ENCODE assay signal across 8 cellular contexts in genomic region chr3:112519424-112520001, GRCh38. TPM values are rescaled to one million over a fixed set of nuclear protein-coding genes. Genes with fewer than 3 reads are reported as not detected.
DNase-seq lines count a peak whose midpoint lies in the region; ATAC-seq, FAIRE-seq and TF ChIP-seq lines count a peak whose summit lies in the region.

No MANE protein-coding gene starts in this region.

- FAIRE-seq in GM18507 (lab: Jason Lieb, UNC), result peak; percentile 93

- H2AFZ ChIP-seq in osteoblast (ENCODE audit: low read length), result no peak overlapping the region

- POLR2A ChIA-PET in BJ (lab: Charles Lee), result no interaction called here

- ATAC-seq in HG03280 (IDR thresholded peaks at IDR 0.05; ENCODE audit: unreplicated experiment), result peak; percentile 54

- CTCF ChIA-PET in BJ (lab: Yijun Ruan, JAX), result interaction anchor here (0.7 to 5.1 kb wide), 16 partner anchors 12 to 414 kb away, joined by 3 to 36 read pairs (median 4); partner anchors contain the start of genes CD200 and SLC9C1

- H3K36me3 ChIP-seq in BJ (ENCODE audit: control insufficient read depth, insufficient read depth, low read length), result no peaks in the 10 kb centered on the region; the same call in 1 of the 2 replicates
- H3K36me3 ChIP-seq in WERI-Rb-1, result no peaks in the 10 kb centered on the region
- H3K36me3 ChIP-seq in osteoblast (ENCODE audit: insufficient read depth, low read length), result no peaks in the 10 kb centered on the region

- no peak overlapping the region for H3K4me2 ChIP-seq in osteoblast (ENCODE audit: insufficient read depth, low read length)

- H3K4me3 ChIP-seq in BJ (ENCODE audit: low read depth, low read length) (no peak overlapping the region), WERI-Rb-1 (ENCODE audit: low read depth, low read length) (no peak overlapping the region), foreskin fibroblast (ENCODE audit: low read depth in 1 of 2, low read length in 2 of 2) (no peak overlapping the region), osteoblast (ENCODE audit: insufficient read depth, low read length) (no peak overlapping the region)

- H3K79me2 ChIP-seq in osteoblast (ENCODE audit: insufficient read depth, low read length), result no peaks in the 10 kb centered on the region

- H3K27me3 ChIP-seq in BJ (ENCODE audit: control insufficient read depth, insufficient read depth, low read length), result no peaks in the 10 kb centered on the region
- H3K27me3 ChIP-seq in WERI-Rb-1 (ENCODE audit: insufficient read depth, low read depth, severe bottlenecking), result no peaks in the 10 kb centered on the region
- no peaks in the 10 kb centered on the region for H3K27me3 ChIP-seq in osteoblast (ENCODE audit: insufficient read depth, low read length)

- H4K20me1 ChIP-seq in osteoblast (ENCODE audit: insufficient read depth, low read length), result no peaks in the 10 kb centered on the region

- no peak overlapping the region for H3K27ac ChIP-seq in WERI-Rb-1
- H3K27ac ChIP-seq in osteoblast (ENCODE audit: low read depth, low read length), result no peak overlapping the region

- peak; percentile 72 for TF ChIP-seq CTCF in BJ (IDR thresholded peaks at IDR 0.05; ENCODE audit: insufficient read depth, low read depth, low read length)
- peak; percentile 47 for TF ChIP-seq CTCF in WERI-Rb-1 (IDR thresholded peaks at IDR 0.05; ENCODE audit: low read depth, low read length)
- TF ChIP-seq CTCF in foreskin fibroblast (IDR thresholded peaks at IDR 0.05; ENCODE audit: low read depth, low read length), result peak; percentile 72
- TF ChIP-seq CTCF in osteoblast (IDR thresholded peaks at IDR 0.05; ENCODE audit: extremely low read depth, low read depth, low read length), result peak; percentile 76

- no peaks in the 10 kb centered on the region for H3K9me3 ChIP-seq in WERI-Rb-1 (ENCODE audit: severe bottlenecking)
- no peaks in the 10 kb centered on the region for H3K9me3 ChIP-seq in osteoblast (ENCODE audit: low read depth, low read length)

- no peaks in the 10 kb centered on the region for H3K4me1 ChIP-seq in osteoblast (ENCODE audit: insufficient read depth, low read length)

- DNase-seq in BJ (ENCODE audit: low read depth) (peak; percentile 4), GM18507 (ENCODE audit: extremely low spot score, insufficient read length, low read depth) (peak; percentile 36), NCI-H2196 treated with DMSO at 0.1 percent for 48 hours (lab: John Stamatoyannopoulos, UW; ENCODE audit: unreplicated experiment) (peak; percentile 61), WERI-Rb-1 (peak; percentile 29), foreskin fibroblast (peak; percentile 51 to 79), osteoblast (ENCODE audit: insufficient read length, low spot score, missing footprints) (peak; percentile 1)
- DNase-seq in stimulated activated CD8-positive, alpha-beta memory T cell treated with anti-CD3 and anti-CD28 coated beads, Interleukin-4, amount 100 ng/mL, for 48 hours, result no peak

RNA-seq across cellular contexts. Expression of gene BTLA, which starts 20.2 kb away (rescaled TPM):
- polyA plus RNA-seq in BJ (2011; rRNA removed), result not detected in 2 replicates
- not detected in 2 replicates for polyA minus RNA-seq in BJ (2011; rRNA and poly(A)+ RNA removed)
- 0.36 and 1.8 TPM in 2 replicates for total RNA-seq in osteoblast

RNA-seq across cellular contexts. Expression of gene ATG3, which starts 42.2 kb away (rescaled TPM):
- 29.6 and 51.4 TPM in 2 replicates for polyA plus RNA-seq in BJ (2011; rRNA removed)
- 24.9 and 26.6 TPM in 2 replicates for polyA minus RNA-seq in BJ (2011; rRNA and poly(A)+ RNA removed)
- 67.2 and 68.4 TPM in 2 replicates for total RNA-seq in osteoblast

RNA-seq across cellular contexts. Expression of gene SLC35A5, which starts 42.3 kb away (rescaled TPM):
- 29.4 and 57.7 TPM in 2 replicates for polyA plus RNA-seq in BJ (2011; rRNA removed)
- 16.8 and 24.0 TPM in 2 replicates for polyA minus RNA-seq in BJ (2011; rRNA and poly(A)+ RNA removed)
- total RNA-seq in osteoblast, result 41.8 and 58.3 TPM in 2 replicates
